Comparison of ENCODE assay signal across 20 cellular contexts in genomic region chr11:83441171-83441570, GRCh38.
"Had no signal": no experiment of that assay in that cellular context is flagged by ENCODE, and none has a peak within 500 bp of the region (broad histone marks: within the 10 kb centered on the region; RNA-seq: fewer than 3 reads in every experiment).

No MANE protein-coding gene starts in this region.

- DNase-seq: cortex of kidney; effector memory CD8-positive, alpha-beta T cell; hypothalamus; left ventricle myocardium superior; lower lobe of right lung; mucosa of descending colon; naive B cell; right lobe of liver; small intestine; stimulated activated CD4-positive, alpha-beta T cell treated with anti-CD3 and anti-CD28 coated beads, Interleukin-15, amount 100 ng/mL, for 24 hours; stimulated activated CD4-positive, alpha-beta T cell treated with anti-CD3 and anti-CD28 coated beads, Interleukin-2, amount 100 ng/mL, for 48 hours; stimulated activated naive B cell treated with anti-CD40 and anti-IgM and Interleukin-4, amounts not matched to agents 10 μg/mL and 1 μg/mL and 100 μg/mL, for 72 hours; transverse colon had no signal

- H3K27me3 ChIP-seq: neutrophil, right lobe of liver, transverse colon, vagina had no signal

- H3K79me2 ChIP-seq: parathyroid adenoma had no signal

- H3K4me3 ChIP-seq: lower lobe of right lung, mucosa of descending colon, right lobe of liver, thoracic aorta, transverse colon, vagina had no signal

- H3K9ac ChIP-seq: parathyroid adenoma had no signal

- H3K4me1 ChIP-seq: lower lobe of right lung, parathyroid adenoma, right lobe of liver, transverse colon, vagina had no signal

- H3K36me3 ChIP-seq: lower lobe of right lung, neutrophil, right lobe of liver, thoracic aorta, transverse colon, vagina had no signal

- H3K27ac ChIP-seq: lower lobe of right lung, neutrophil, parathyroid adenoma, right lobe of liver, thoracic aorta, transverse colon, vagina had no signal

- FAIRE-seq: frontal cortex, keratinocyte, small intestine had no signal

- H2AFZ ChIP-seq: parathyroid adenoma had no signal

- H3K9me3 ChIP-seq: lower lobe of right lung, mucosa of descending colon, neutrophil, right lobe of liver, thoracic aorta, transverse colon, vagina had no signal

- ATAC-seq: effector memory CD8-positive, alpha-beta T cell; left ventricle myocardium superior; lower lobe of right lung; mucosa of descending colon; natural killer cell treated with Interleukin-12 subunit alpha and Interleukin-12 subunit beta and Interleukin-15 and Interleukin-18, amount 100 ng/mL, for 72 hours; right lobe of liver; stimulated activated naive B cell treated with anti-CD40 and anti-IgM and Interleukin-4, amounts not matched to agents 10 μg/mL and 1 μg/mL and 100 μg/mL, for 72 hours had no signal
